In the genomic region with DNA sequence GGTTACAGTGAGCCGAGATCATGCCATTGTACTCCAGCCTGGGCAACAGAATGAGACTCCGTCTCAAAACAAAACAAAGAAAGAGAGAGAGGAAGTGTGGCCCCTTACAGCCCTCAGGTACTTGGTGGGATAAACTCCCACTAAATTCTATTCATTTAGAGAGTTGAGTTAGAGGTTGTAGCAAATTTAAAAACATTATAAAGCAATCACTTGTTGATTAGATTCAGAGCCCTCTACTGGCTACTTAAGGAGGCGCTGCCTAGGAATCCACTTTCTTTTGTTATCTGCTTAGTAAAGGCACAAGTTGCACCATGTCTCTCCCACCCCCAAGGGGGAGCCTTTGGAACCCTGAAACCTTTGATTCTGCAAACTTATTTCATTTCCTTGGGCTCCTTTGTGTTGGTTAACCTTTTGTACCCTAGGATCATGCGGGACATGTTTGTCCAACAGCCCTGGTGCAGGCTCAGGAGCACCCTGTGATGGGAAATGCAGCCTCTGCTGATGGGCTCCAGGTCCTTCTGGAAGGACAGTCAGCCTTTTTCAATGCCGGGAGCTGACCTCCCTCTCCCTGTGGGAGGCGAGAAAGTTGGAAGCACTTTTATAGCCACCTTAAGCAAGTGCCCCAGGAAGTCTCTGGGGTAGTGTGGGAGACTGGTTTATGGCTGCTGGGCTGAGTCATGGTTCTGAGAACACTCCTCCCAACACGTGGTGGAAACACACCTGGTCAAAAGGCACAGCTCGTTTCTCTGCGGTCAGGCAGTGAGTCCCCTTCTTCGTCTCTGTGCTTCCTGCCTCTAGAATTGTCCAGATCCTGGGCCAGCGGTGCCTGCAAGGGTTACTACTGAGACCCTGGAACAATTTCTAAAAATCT, we compare ENCODE assay signal across 8 cellular contexts. TPM values are rescaled to one million over a fixed set of nuclear protein-coding genes. Genes with fewer than 3 reads are reported as not detected.
A peak's percentile ranks its signal among the peaks of the same experiment; 100 is the strongest.
DNase-seq lines count a peak whose midpoint lies in the region; ATAC-seq, FAIRE-seq and TF ChIP-seq lines count a peak whose summit lies in the region.

No MANE protein-coding gene starts in this region.

- no peaks in the 10 kb centered on the region for H4K20me1 ChIP-seq in smooth muscle cell (ENCODE audit: low read depth)

- peak; percentile 50 for DNase-seq in DMS114 treated with DMSO at 0.1 percent for 48 hours (lab: John Stamatoyannopoulos, UW; ENCODE audit: unreplicated experiment)
- peak; percentile 79 for DNase-seq in RCC 7860 (ENCODE audit: low spot score)
- DNase-seq in activated effector memory CD4-positive, alpha-beta T cell treated with Interleukin-2 at 50 U/mL for 16 hours: peak; percentile 65
- no peak for DNase-seq in heart left ventricle
- DNase-seq in smooth muscle cell (lab: John Stamatoyannopoulos, UW; ENCODE audit: unreplicated experiment): no peak
- no peak for DNase-seq in mesenteric fat pad (ENCODE audit: low spot score)

- H3K79me2 ChIP-seq in smooth muscle cell (ENCODE audit: low read depth): no peaks in the 10 kb centered on the region

- H3K27me3 ChIP-seq in heart left ventricle (peaks cover 0 to 6% (median 0%) of the 10 kb centered on the region in 9 donors), smooth muscle cell (ENCODE audit: low read depth) (no peaks in the 10 kb centered on the region)

- TF ChIP-seq CTCF in heart left ventricle (IDR thresholded peaks at IDR 0.05) (peak; percentile 35 to 77 (median 61)), smooth muscle cell (IDR thresholded peaks at IDR 0.05; ENCODE audit: borderline replicate concordance, insufficient read depth, poor library complexity, severe bottlenecking) (peak; percentile 59)

- H3K27ac ChIP-seq in heart left ventricle: peak overlapping the region in 1 of 12 donors; percentile 69
- H3K27ac ChIP-seq in smooth muscle cell (ENCODE audit: low read depth): peak overlapping the region; percentile 56

- FAIRE-seq in RCC 7860 (lab: Jason Lieb, UNC): peak; percentile 72

- H3K4me3 ChIP-seq in heart left ventricle (peak overlapping the region in 1 of 12 donors; percentile 16), smooth muscle cell (no peak overlapping the region)

- H3K4me2 ChIP-seq in smooth muscle cell: peak overlapping the region; percentile 56

- H3K36me3 ChIP-seq in heart left ventricle (no peaks in the 10 kb centered on the region), smooth muscle cell (ENCODE audit: low read depth) (no peaks in the 10 kb centered on the region)

- H3K4me1 ChIP-seq in heart left ventricle (peaks cover 0 to 31% (median 0%) of the 10 kb centered on the region in 12 donors), smooth muscle cell (ENCODE audit: low read depth) (no peaks in the 10 kb centered on the region)

- H3F3A ChIP-seq in smooth muscle cell (ENCODE audit: low read depth): no peaks in the 10 kb centered on the region

- H3K9me3 ChIP-seq in heart left ventricle: no peaks in the 10 kb centered on the region
- H3K9me3 ChIP-seq in smooth muscle cell (replicated peaks; ENCODE audit: low read depth): no peaks in the 10 kb centered on the region

- H3K9ac ChIP-seq in smooth muscle cell (ENCODE audit: low read depth): no peak overlapping the region

- intact Hi-C loops in heart left ventricle (cut with DNase I): no loop called here

- 50 to 68% (median 55%) methylated on average over 10 to 11 of the region's 11 CpGs for WGBS in heart left ventricle, 4 donors
- WGBS in smooth muscle cell (ENCODE audit: low lambda C conversion rate): 42% methylated on average over 11 of the region's 11 CpGs

- ATAC-seq in GM19328 (IDR thresholded peaks at IDR 0.05; ENCODE audit: unreplicated experiment) (peak; percentile 94), HG03432 (IDR thresholded peaks at IDR 0.05; ENCODE audit: unreplicated experiment) (peak; percentile 96), heart left ventricle (peak in 3 of 4 donors; percentile 24 to 47 (median 36))

- no peak overlapping the region for H2AFZ ChIP-seq in smooth muscle cell (ENCODE audit: low read depth)

- no peak for TF ChIP-seq POLR2A in heart left ventricle (IDR thresholded peaks at IDR 0.05)

RNA-seq across cellular contexts. Expression of gene HKDC1, which starts 2.3 kb away (rescaled TPM):
- total RNA-seq in heart left ventricle: under 1 TPM in 2 of 9 donors, not detected in 7; 0.11 to 0.19 TPM
- polyA plus RNA-seq in heart left ventricle: under 1 TPM in 1 of 2 donors, not detected in 1; 0.14 TPM
- 0.09 TPM in 1 of 2 replicates, not detected in the other for total RNA-seq in smooth muscle cell
- 0.27 TPM in 1 of 2 replicates, not detected in the other for polyA plus RNA-seq in smooth muscle cell
- total RNA-seq in mesenteric fat pad: 0.10 TPM

RNA-seq across cellular contexts. Expression of gene SUPV3L1, which starts 42.4 kb away (rescaled TPM):
- total RNA-seq in heart left ventricle: 10 to 100 TPM; 26.6 to 53.4 (median 34.9) TPM
- 10 to 100 TPM; 24.7 to 80.3 TPM for polyA plus RNA-seq in heart left ventricle
- total RNA-seq in smooth muscle cell: 21.3 and 32.6 TPM in 2 replicates
- 20.1 and 21.0 TPM in 2 replicates for polyA plus RNA-seq in smooth muscle cell
- 27.0 TPM for total RNA-seq in mesenteric fat pad

RNA-seq across cellular contexts. Expression of gene HK1, which starts 55.9 kb away (rescaled TPM):
- total RNA-seq in heart left ventricle (100 to 1,000 TPM; 194 to 310 (median 227) TPM), smooth muscle cell (62.7 and 67.6 TPM in 2 replicates), mesenteric fat pad (109 TPM)
- polyA plus RNA-seq in heart left ventricle (100 to 1,000 TPM in 1 of 2 donors, 10 to 100 TPM in 1; 83.0 to 284 TPM), smooth muscle cell (123 and 134 TPM in 2 replicates)

Comparison
In these comparisons a context has a peak if more than half of its experiments do, and no peak if none do; other contexts are left out.
1. DNase-seq: peak in DMS114 treated with DMSO at 0.1 percent for 48 hours (single experiment), RCC 7860 (single experiment) and activated effector memory CD4-positive, alpha-beta T cell treated with Interleukin-2 at 50 U/mL for 16 hours (single experiment); none in heart left ventricle (0 of 5), smooth muscle cell (single experiment) and mesenteric fat pad (single experiment).
2. ATAC-seq: peak in every context shown above with its lines; median percentile 96 in HG03432; 94 in GM19328; 36 in heart left ventricle.